18 cellular contexts compared by ENCODE assay signal in the genomic region with DNA sequence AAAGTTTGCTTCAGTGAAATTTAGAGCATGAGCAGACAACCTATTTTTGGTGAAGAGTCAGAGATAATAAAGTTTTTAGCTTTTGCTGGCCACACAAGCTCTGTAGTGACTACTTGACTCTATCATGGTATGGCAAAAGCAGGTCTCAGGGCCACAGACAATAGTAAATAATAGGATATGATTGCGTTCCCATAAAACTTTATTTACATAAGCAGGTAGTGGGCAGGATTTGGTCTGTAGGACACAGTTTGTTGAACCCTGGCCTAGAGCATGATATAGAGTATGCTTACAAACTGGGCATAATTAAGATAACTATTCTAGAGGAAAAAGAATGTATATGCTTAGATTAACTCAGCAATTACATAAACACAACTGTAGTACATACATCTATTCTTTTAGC. TPM values are rescaled to one million over a fixed set of nuclear protein-coding genes. Genes with fewer than 3 reads are reported as not detected.
A peak's percentile ranks its signal among the peaks of the same experiment; 100 is the strongest.
DNase-seq lines count a peak whose midpoint lies in the region; TF ChIP-seq lines count a peak whose summit lies in the region.
"Had no signal": no experiment of that assay in that cellular context is flagged by ENCODE, and none has a peak within 500 bp of the region (broad histone marks: within the 10 kb centered on the region; RNA-seq: fewer than 3 reads in every experiment).

No MANE protein-coding gene starts in this region.

- intact Hi-C loops in esophagus muscularis mucosa (cut with DNase I) = no loop called here
- intact Hi-C loops in tibial artery (cut with DNase I; ENCODE audit: low total_unique reads) = no loop called here

- no peaks in the 10 kb centered on the region for H4K20me1 ChIP-seq in H9 (ENCODE audit: control insufficient read depth, insufficient read depth, insufficient read length)

- H2BK5ac ChIP-seq in H9 (ENCODE audit: insufficient read length, low read length) = peak overlapping the region; percentile 53

- no peaks in the 10 kb centered on the region for H3K79me2 ChIP-seq in H9 (ENCODE audit: insufficient read depth, low read length)

- no peak for TF ChIP-seq POLR2A in esophagus muscularis mucosa (IDR thresholded peaks at IDR 0.05; ENCODE audit: low read depth)
- no peak for TF ChIP-seq POLR2A in tibial nerve (IDR thresholded peaks at IDR 0.05)

- H2AFZ ChIP-seq in H9 (ENCODE audit: low read length) = no peak overlapping the region

- no peaks in the 10 kb centered on the region; a peak in 1 of 7 replicates for H3K36me3 Mint-ChIP-seq in H9 (ENCODE audit: insufficient read depth in 1 of 3, low read depth in 3 of 3)
- H3K36me3 Mint-ChIP-seq: CD4-positive, CD25-positive, alpha-beta regulatory T cell; CD8-positive, alpha-beta memory T cell had no signal

- no peaks in the 10 kb centered on the region for H3K27me3 Mint-ChIP-seq in H9 (ENCODE audit: low read depth)
- H3K27me3 Mint-ChIP-seq: CD8-positive, alpha-beta memory T cell had no signal

- no peak overlapping the region for H4K91ac ChIP-seq in H9 (ENCODE audit: insufficient read length, low read depth, low read length)

- H3K79me1 ChIP-seq in H9 (ENCODE audit: insufficient read depth, low read depth, low read length, poor library complexity, severe bottlenecking) = no peaks in the 10 kb centered on the region

- H3K36me3 ChIP-seq in esophagus muscularis mucosa (no peaks in the 10 kb centered on the region), tibial artery (no peaks in the 10 kb centered on the region), tibial nerve (no peaks in the 10 kb centered on the region)
- H3K36me3 ChIP-seq: BE2C, HAP-1 had no signal

- peak overlapping the region in 1 of 3 experiments; percentile 91; a peak in 2 of 7 replicates for H3K27ac Mint-ChIP-seq in H9
- H3K27ac Mint-ChIP-seq: CD4-positive, CD25-positive, alpha-beta regulatory T cell; CD8-positive, alpha-beta memory T cell had no signal

- H3K4me2 ChIP-seq in H9 (ENCODE audit: insufficient read depth, insufficient read length, low read length) = no peak overlapping the region

- no peak overlapping the region for H4K5ac ChIP-seq in H9 (ENCODE audit: insufficient read length, low read depth, low read length)

- no peak overlapping the region for H2BK120ac ChIP-seq in H9 (ENCODE audit: low read depth, low read length, poor library complexity, severe bottlenecking)

- no peak overlapping the region for H2BK15ac ChIP-seq in H9 (ENCODE audit: low read depth, low read length)

- H3K9ac ChIP-seq in H9 (ENCODE audit: extremely low read depth, insufficient read length, low read length) = no peak overlapping the region

- H3K56ac ChIP-seq in H9 (ENCODE audit: insufficient read length, low read depth, low read length) = no peak overlapping the region

- H3K9me3 ChIP-seq in H9 (ENCODE audit: control insufficient read depth, low read depth, low read length) (no peaks in the 10 kb centered on the region), esophagus muscularis mucosa (no peaks in the 10 kb centered on the region), tibial artery (no peaks in the 10 kb centered on the region), tibial nerve (no peaks in the 10 kb centered on the region)
- H3K9me3 ChIP-seq: BE2C, HAP-1 had no signal

- H3K4me1 ChIP-seq in H9 (ENCODE audit: insufficient read depth, low read length) (no peaks in the 10 kb centered on the region), esophagus muscularis mucosa (peaks cover 41 to 82% (median 76%) of the 10 kb centered on the region in 4 donors), tibial artery (peaks cover 6 to 84% (median 42%) of the 10 kb centered on the region in 4 donors), tibial nerve (peaks cover 0 to 27% (median 3%) of the 10 kb centered on the region in 4 donors)

- no peak for TF ChIP-seq CTCF in H9 (conservative IDR thresholded peaks at IDR 0.05)
- TF ChIP-seq CTCF in LNCaP clone FGC (IDR thresholded peaks at IDR 0.05; ENCODE audit: control insufficient read depth, extremely low read depth, insufficient read depth) = no peak
- no peak for TF ChIP-seq CTCF in esophagus muscularis mucosa (IDR thresholded peaks at IDR 0.05)
- TF ChIP-seq CTCF in tibial artery (IDR thresholded peaks at IDR 0.05) = no peak
- no peak for TF ChIP-seq CTCF in tibial nerve (IDR thresholded peaks at IDR 0.05)

- H3K14ac ChIP-seq in H9 (ENCODE audit: insufficient read depth, low read length) = no peak overlapping the region

- no peak overlapping the region for H3T11ph ChIP-seq in H9 (ENCODE audit: low read length)

- WGBS in H9 (ENCODE audit: extremely low coverage, insufficient read length, low lambda C conversion rate) = no CpG with 5 or more reads among the region's 1 CpG
- WGBS in esophagus muscularis mucosa = 71% methylated on average over 1 of the region's 1 CpG
- WGBS in tibial nerve, 2 donors = 90 to 100% methylated on average over 1 of the region's 1 CpG

- no peak overlapping the region for H3K23ac ChIP-seq in H9 (ENCODE audit: insufficient read length, low read depth, low read length)

- 0 out of 5 replicates have a peak, but pooled peaks cover 0 to 2% of the 10 kb centered on the region in 2 experiments for H3K9me3 Mint-ChIP-seq in H9
- H3K9me3 Mint-ChIP-seq: CD8-positive, alpha-beta memory T cell had no signal

- H3K4me1 Mint-ChIP-seq in H9 = peaks cover 20 to 21% of the 10 kb centered on the region in 2 experiments
- H3K4me1 Mint-ChIP-seq: CD4-positive, CD25-positive, alpha-beta regulatory T cell had no signal

- H3K27me3 ChIP-seq in H9 (ENCODE audit: insufficient read depth, low read length) (no peaks in the 10 kb centered on the region), esophagus muscularis mucosa (no peaks in the 10 kb centered on the region), tibial artery (no peaks in the 10 kb centered on the region), tibial nerve (no peaks in the 10 kb centered on the region)
- H3K27me3 ChIP-seq: BE2C had no signal

- no peaks in the 10 kb centered on the region for H3K23me2 ChIP-seq in H9 (ENCODE audit: insufficient read length, low read depth, low read length, poor library complexity, severe bottlenecking)

- H2BK12ac ChIP-seq in H9 (ENCODE audit: insufficient read length, low read depth, low read length) = no peak overlapping the region

- no peak overlapping the region for H4K8ac ChIP-seq in H9 (replicated peaks; ENCODE audit: insufficient read length, low read depth, low read length)

- H3K4me3 Mint-ChIP-seq in H9 = no peak overlapping the region
- H3K4me3 Mint-ChIP-seq: CD4-positive, CD25-positive, alpha-beta regulatory T cell; CD8-positive, alpha-beta memory T cell had no signal

- TF ChIP-seq EP300 in esophagus muscularis mucosa (IDR thresholded peaks at IDR 0.05) (no peak), tibial nerve (IDR thresholded peaks at IDR 0.05) (no peak)

- H2BK20ac ChIP-seq in H9 (ENCODE audit: low read depth, low read length, poor library complexity, severe bottlenecking) = no peak overlapping the region

- H3K18ac ChIP-seq in H9 (ENCODE audit: insufficient read length, low read depth, low read length) = no peak overlapping the region

- H3K27ac ChIP-seq in H9 (ENCODE audit: insufficient read length, low read depth, low read length) (no peak overlapping the region), esophagus muscularis mucosa (replicated peaks in 1 of 4) (peak overlapping the region in 3 of 4 donors; percentile 5 to 58 (median 44)), tibial artery (peak overlapping the region; percentile 35 to 95), tibial nerve (no peak overlapping the region)

- H2AK5ac ChIP-seq in H9 (ENCODE audit: insufficient read length, low read length) = no peak overlapping the region

- H3K4me3 ChIP-seq in LNCaP clone FGC (ENCODE audit: low read depth, low read length) (no peak overlapping the region), esophagus muscularis mucosa (no peak overlapping the region), tibial artery (no peak overlapping the region), tibial nerve (no peak overlapping the region)
- H3K4me3 ChIP-seq: GM12878, HAP-1 had no signal

- DNase-seq in H9 = no peak
- peak; percentile 71 for DNase-seq in LNCaP clone FGC (ENCODE audit: low read depth)
- no peak for DNase-seq in esophagus muscularis mucosa (ENCODE audit: extremely low spot score)
- DNase-seq in tibial artery = no peak
- no peak for DNase-seq in Ammon's horn (ENCODE audit: low spot score)
- no peak for DNase-seq in tibial nerve (ENCODE audit: low spot score in 2 of 2)
- DNase-seq: BE2C; C1 segment of cervical spinal cord; CD4-positive, CD25-positive, alpha-beta regulatory T cell; CD8-positive, alpha-beta memory T cell; COR-L47; DMS 273 treated with DMSO at 0.1 percent for 48 hours; DMS53; DND-41; EL had no signal

- no peak overlapping the region for H3K4ac ChIP-seq in H9 (ENCODE audit: low read depth, low read length)

RNA-seq across cellular contexts. Expression of a gene that starts 30.1 kb away (rescaled TPM):
- total RNA-seq in H9 (2021) = 2.8 and 3.9 TPM in 2 replicates
- total RNA-seq in esophagus muscularis mucosa = 100 to 1,000 TPM; 228 to 302 (median 235) TPM
- total RNA-seq in tibial nerve = 10 to 100 TPM; 26.8 to 62.5 (median 27.7) TPM
- total RNA-seq: G401 had no signal

RNA-seq across cellular contexts. Expression of a gene that starts 30.1 kb away (rescaled TPM):
- total RNA-seq in H9 (2021) (18.6 and 20.3 TPM in 2 replicates), esophagus muscularis mucosa (10 to 100 TPM; 43.1 to 77.7 (median 69.7) TPM), tibial nerve (10 to 100 TPM in 3 of 4 donors, 1 to 10 TPM in 1; 8.4 to 17.8 (median 16.6) TPM)

Comparison
In these comparisons a context has a peak if more than half of its experiments do, and no peak if none do; other contexts are left out.
1. H3K27ac ChIP-seq: peak in esophagus muscularis mucosa (3 of 4) and tibial artery (2 of 2); none in H9 (single experiment) and tibial nerve (0 of 4).